13 cellular contexts compared by ENCODE assay signal in the genomic region with DNA sequence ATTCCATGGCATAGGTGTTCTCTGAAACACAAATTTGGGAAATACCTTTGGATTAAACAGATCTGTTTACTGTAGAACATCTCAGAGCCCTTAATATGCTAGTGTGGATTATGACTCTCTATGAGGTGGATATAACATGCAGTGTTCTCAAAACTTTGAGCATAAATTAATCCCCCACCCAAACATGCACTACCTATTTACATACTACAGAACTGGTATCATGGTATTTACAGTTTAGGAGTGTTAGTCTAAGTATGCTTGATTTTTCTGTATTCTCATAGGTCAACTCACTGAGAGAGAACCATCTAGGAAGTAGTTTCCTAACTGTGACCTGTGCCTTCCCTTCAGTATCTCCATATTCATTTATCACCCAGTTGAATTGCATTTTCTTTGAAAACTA. TPM values are rescaled to one million over a fixed set of nuclear protein-coding genes. Genes with fewer than 3 reads are reported as not detected.
DNase-seq lines count a peak whose midpoint lies in the region; ATAC-seq and TF ChIP-seq lines count a peak whose summit lies in the region.
"Had no signal": no experiment of that assay in that cellular context is flagged by ENCODE, and none has a peak within 500 bp of the region (broad histone marks: within the 10 kb centered on the region; RNA-seq: fewer than 3 reads in every experiment).

No MANE protein-coding gene starts in this region.

- peak overlapping the region; percentile 18 for H3K4me3 Mint-ChIP-seq in CD4-positive, alpha-beta T cell
- H3K4me3 Mint-ChIP-seq in HFFc6, result no peak overlapping the region; the same call in 1 of the 2 replicates
- peak overlapping the region; percentile 65 for H3K4me3 Mint-ChIP-seq in activated T-helper 17 cell treated with anti-CD3 and anti-CD28 coated beads, Interleukin-2, amount 50 U/mL, for 72 hours
- H3K4me3 Mint-ChIP-seq in mesothelial cell of epicardium, result no peak overlapping the region
- H3K4me3 Mint-ChIP-seq: activated B cell treated with CpG ODN at 0.5 μM for 24 hours, IgD-negative memory B cell had no signal

- DNase-seq in CD4-positive, alpha-beta T cell, result no peak
- DNase-seq in HFFc6 (no peak), mesothelial cell of epicardium (ENCODE audit: low spot score in 2 of 2, unreplicated experiment in 2 of 2) (no peak), cerebellar nuclear complex (lab: John Stamatoyannopoulos, UW) (no peak), NCI-H2029 treated with DMSO at 0.1 percent for 48 hours (lab: John Stamatoyannopoulos, UW) (no peak)
- DNase-seq: activated B cell treated with CpG ODN at 0.5 μM for 24 hours, cortex of kidney, SIG-M5 had no signal

- H3K9me3 ChIP-seq in CD4-positive, alpha-beta T cell (ENCODE audit: control insufficient read depth, low read length), result no peaks in the 10 kb centered on the region
- H3K9me3 ChIP-seq: suprapubic skin had no signal

- H3K36me3 Mint-ChIP-seq in CD4-positive, alpha-beta T cell (ENCODE audit: low read depth), result peaks cover 43% of the 10 kb centered on the region
- H3K36me3 Mint-ChIP-seq in HFFc6 (ENCODE audit: low read depth) (peaks cover 18% of the 10 kb centered on the region), mesothelial cell of epicardium (peaks cover 13% of the 10 kb centered on the region)
- H3K36me3 Mint-ChIP-seq in activated T-helper 17 cell treated with anti-CD3 and anti-CD28 coated beads, Interleukin-2, amount 50 U/mL, for 72 hours (ENCODE audit: low read depth), result peaks cover 52% of the 10 kb centered on the region

- POLR2A ChIA-PET in CD4-positive, alpha-beta T cell (lab: Charles Lee), result interaction anchor here (0.7 to 1.5 kb wide), 12 partner anchors 9 to 276 kb away, joined by 3 to 13 read pairs (median 5); partner anchors contain the start of gene TRIP4

- CTCF ChIA-PET in CD4-positive, alpha-beta T cell (lab: Charles Lee), result interaction anchor here (0.8 kb wide), 1 partner anchor 15 kb away, joined by 4 read pairs; no protein-coding TSS in a partner anchor

- H3K4me1 Mint-ChIP-seq in CD4-positive, alpha-beta T cell (ENCODE audit: low read depth), result peaks cover 49% of the 10 kb centered on the region
- H3K4me1 Mint-ChIP-seq in HFFc6 (ENCODE audit: low read depth), result peaks cover 18% of the 10 kb centered on the region
- H3K4me1 Mint-ChIP-seq in activated T-helper 17 cell treated with anti-CD3 and anti-CD28 coated beads, Interleukin-2, amount 50 U/mL, for 72 hours, result peaks cover 14% of the 10 kb centered on the region
- peaks cover 23% of the 10 kb centered on the region for H3K4me1 Mint-ChIP-seq in mesothelial cell of epicardium

- H3K27me3 Mint-ChIP-seq in CD4-positive, alpha-beta T cell, result no peaks in the 10 kb centered on the region
- H3K27me3 Mint-ChIP-seq in HFFc6 (ENCODE audit: insufficient read depth) (no peaks in the 10 kb centered on the region; the same call in 1 of the 2 replicates), mesothelial cell of epicardium (ENCODE audit: low read depth) (no peaks in the 10 kb centered on the region)
- no peaks in the 10 kb centered on the region for H3K27me3 Mint-ChIP-seq in activated T-helper 17 cell treated with anti-CD3 and anti-CD28 coated beads, Interleukin-2, amount 50 U/mL, for 72 hours
- H3K27me3 Mint-ChIP-seq: activated B cell treated with CpG ODN at 0.5 μM for 24 hours, IgD-negative memory B cell had no signal

- peak overlapping the region; percentile 97 for H3K27ac Mint-ChIP-seq in CD4-positive, alpha-beta T cell
- H3K27ac Mint-ChIP-seq in HFFc6, result peak overlapping the region; percentile 86
- H3K27ac Mint-ChIP-seq in activated T-helper 17 cell treated with anti-CD3 and anti-CD28 coated beads, Interleukin-2, amount 50 U/mL, for 72 hours, result peak overlapping the region; percentile 88
- H3K27ac Mint-ChIP-seq in mesothelial cell of epicardium, result peak overlapping the region; percentile 78
- H3K27ac Mint-ChIP-seq: activated B cell treated with CpG ODN at 0.5 μM for 24 hours had no signal

- no peak for ATAC-seq in CD4-positive, alpha-beta T cell (ENCODE audit: poor library complexity)
- peak; percentile 90 for ATAC-seq in activated T-helper 17 cell treated with anti-CD3 and anti-CD28 coated beads, Interleukin-2, amount 50 U/mL, for 72 hours (replicated peaks)
- ATAC-seq in GM19463 (IDR thresholded peaks at IDR 0.05; ENCODE audit: unreplicated experiment), result no peak
- ATAC-seq in GM18867 (IDR thresholded peaks at IDR 0.05; ENCODE audit: unreplicated experiment), result no peak

- intact Hi-C loops in CD4-positive, alpha-beta T cell (cut with DNase I, micrococcal nuclease), result loop anchor here in 1 of 2 experiments (2.0 to 10.0 kb wide), 3 partner anchors 29 to 465 kb away; no protein-coding TSS in a partner anchor

- TF ChIP-seq CTCF in CD4-positive, alpha-beta T cell (IDR thresholded peaks at IDR 0.05), result no peak
- TF ChIP-seq CTCF in HFFc6 (IDR thresholded peaks at IDR 0.05) (no peak), mesothelial cell of epicardium (IDR thresholded peaks at IDR 0.05; ENCODE audit: unreplicated experiment) (no peak)

- peak overlapping the region; percentile 42 for H3K27ac ChIP-seq in CD4-positive, alpha-beta T cell (ENCODE audit: low read depth, low read length)
- H3K27ac ChIP-seq: suprapubic skin had no signal

- no peaks in the 10 kb centered on the region for H3K9me3 Mint-ChIP-seq in CD4-positive, alpha-beta T cell
- H3K9me3 Mint-ChIP-seq in HFFc6 (no peaks in the 10 kb centered on the region), mesothelial cell of epicardium (no peaks in the 10 kb centered on the region)
- no peaks in the 10 kb centered on the region for H3K9me3 Mint-ChIP-seq in activated T-helper 17 cell treated with anti-CD3 and anti-CD28 coated beads, Interleukin-2, amount 50 U/mL, for 72 hours
- H3K9me3 Mint-ChIP-seq: activated B cell treated with CpG ODN at 0.5 μM for 24 hours, IgD-negative memory B cell had no signal

- H3K27me3 ChIP-seq in CD4-positive, alpha-beta T cell (ENCODE audit: control insufficient read depth, insufficient read depth, low read length), result no peaks in the 10 kb centered on the region
- H3K27me3 ChIP-seq: suprapubic skin had no signal

RNA-seq across cellular contexts. Expression of gene ZNF609, which starts 30.9 kb away (rescaled TPM):
- total RNA-seq in CD4-positive, alpha-beta T cell, result 10 to 100 TPM; 62.4 to 65.3 TPM
- total RNA-seq in HFFc6 (2021; fragmentation: NEBNext Ultra II Directional; extraction: Animal tissue kit (Norgen Biotek cat#: 25700)), result 10 to 100 TPM; 19.7 to 22.1 (median 20.4) TPM
- total RNA-seq in activated T-helper 17 cell treated with anti-CD3 and anti-CD28 coated beads, Interleukin-2, amount 50 U/mL, for 72 hours, result 10 to 100 TPM; 27.3 to 41.2 TPM
- 75.4 to 77.1 TPM (median 76.0 TPM) in 3 replicates for total RNA-seq in mesothelial cell of epicardium

RNA-seq across cellular contexts. Expression of gene TRIP4, which starts 41.8 kb away (rescaled TPM):
- total RNA-seq in CD4-positive, alpha-beta T cell, result 10 to 100 TPM in 1 of 2 experiments, 1 to 10 TPM in 1; 9.6 to 10.7 TPM
- 10 to 100 TPM; 20.7 to 31.5 (median 29.3) TPM for total RNA-seq in HFFc6 (2021; fragmentation: NEBNext Ultra II Directional; extraction: Animal tissue kit (Norgen Biotek cat#: 25700))
- 10 to 100 TPM; 26.6 to 26.7 TPM for total RNA-seq in activated T-helper 17 cell treated with anti-CD3 and anti-CD28 coated beads, Interleukin-2, amount 50 U/mL, for 72 hours
- 22.0 to 22.7 TPM (median 22.6 TPM) in 3 replicates for total RNA-seq in mesothelial cell of epicardium

RNA-seq across cellular contexts. Expression of gene PCLAF, which starts 48.2 kb away (rescaled TPM):
- under 1 TPM; 0.80 to 0.84 TPM for total RNA-seq in CD4-positive, alpha-beta T cell
- total RNA-seq in HFFc6 (2021; fragmentation: NEBNext Ultra II Directional; extraction: Animal tissue kit (Norgen Biotek cat#: 25700)), result 10 to 100 TPM; 23.8 to 67.2 (median 55.5) TPM
- 100 to 1,000 TPM in 1 of 2 donors, 10 to 100 TPM in 1; 61.5 to 101 TPM for total RNA-seq in activated T-helper 17 cell treated with anti-CD3 and anti-CD28 coated beads, Interleukin-2, amount 50 U/mL, for 72 hours
- total RNA-seq in mesothelial cell of epicardium, result 13.8 to 16.6 TPM (median 14.2 TPM) in 3 replicates

Comparison
In these comparisons a context has a peak if more than half of its experiments do, and no peak if none do; other contexts are left out.
1. H3K4me3 Mint-ChIP-seq: peak in CD4-positive, alpha-beta T cell (single experiment) and activated T-helper 17 cell treated with anti-CD3 and anti-CD28 coated beads, Interleukin-2, amount 50 U/mL, for 72 hours (single experiment); none in HFFc6 (single experiment) and mesothelial cell of epicardium (single experiment).
2. Peak in every context shown above with its lines, with median percentiles within 50 percentile points of each other: H3K27ac Mint-ChIP-seq.